9 cellular contexts compared by ENCODE assay signal in the genomic region with DNA sequence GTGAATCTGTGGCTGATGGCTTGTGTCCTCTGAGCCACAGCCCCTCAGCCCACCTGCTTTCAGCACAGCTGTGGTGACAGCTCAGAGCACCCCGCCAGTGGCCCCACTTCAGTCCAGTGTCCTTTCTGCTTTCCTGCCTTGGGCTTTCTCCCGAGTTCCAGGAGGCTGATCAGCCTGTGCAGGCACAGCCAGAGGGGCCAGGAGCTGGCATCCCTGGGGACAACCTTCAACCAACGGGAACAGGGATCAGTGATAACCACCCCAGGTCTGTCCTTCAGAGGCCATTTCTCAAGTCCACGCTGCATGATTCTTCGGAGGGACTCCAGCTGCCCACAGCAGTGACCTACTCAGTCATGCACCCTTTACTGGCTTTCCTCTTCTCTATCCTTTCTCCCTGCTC.
"Had no signal": no experiment of that assay in that cellular context is flagged by ENCODE, and none has a peak within 500 bp of the region (broad histone marks: within the 10 kb centered on the region; RNA-seq: fewer than 3 reads in every experiment).

No MANE protein-coding gene starts in this region.

- H3K4me1 ChIP-seq: HAP-1 had no signal

- ATAC-seq: GM23338, HCT116 had no signal

- H3K4me2 ChIP-seq: GM23338 had no signal

- H3K9ac ChIP-seq: GM23248 had no signal

- H2AFZ ChIP-seq: GM23248, GM23338 had no signal

- H3K4me3 ChIP-seq: GM23248, GM23338, HAP-1 had no signal

- DNase-seq: GM23248, GOT3, H7, H9, HCEC 1CT, HFFc6 had no signal

- H3K36me3 ChIP-seq: HAP-1 had no signal

- H3K27ac ChIP-seq: GM23248 had no signal
